9 cellular contexts compared by ENCODE assay signal in genomic region chr17:83155128-83156081, GRCh38.
DNase-seq lines count a peak whose midpoint lies in the region; ATAC-seq and TF ChIP-seq lines count a peak whose summit lies in the region.
"Had no signal": no experiment of that assay in that cellular context is flagged by ENCODE, and none has a peak within 500 bp of the region (broad histone marks: within the 10 kb centered on the region; RNA-seq: fewer than 3 reads in every experiment).

No MANE protein-coding gene starts in this region.

- TF ChIP-seq CTCF in GM13976 (IDR thresholded peaks at IDR 0.05; ENCODE audit: borderline replicate concordance, control extremely low read depth, extremely low read depth, insufficient read depth, missing control alignments) (no peak), fibroblast of villous mesenchyme (IDR thresholded peaks at IDR 0.05; ENCODE audit: insufficient read depth, low read depth, low read length) (no peak)

- no peak for ATAC-seq in HG02798 (IDR thresholded peaks at IDR 0.05; ENCODE audit: poor library complexity, unreplicated experiment)

- in situ Hi-C loops in GM13976 (cut with MboI; ENCODE audit: low sequenced_read_pairs, unreplicated experiment), result no loop called here

- no peaks in the 10 kb centered on the region for H3K9me3 ChIP-seq in SK-N-MC (ENCODE audit: low read depth, low read length)
- H3K9me3 ChIP-seq: neutrophil had no signal

- peak overlapping the region; percentile 46 for H3K4me3 ChIP-seq in SK-N-MC
- no peak overlapping the region for H3K4me3 ChIP-seq in fibroblast of villous mesenchyme (ENCODE audit: low read depth, low read length)
- no peak overlapping the region for H3K4me3 ChIP-seq in skin epidermis
- H3K4me3 ChIP-seq: dorsolateral prefrontal cortex had no signal

- H3K9ac ChIP-seq in SK-N-MC (ENCODE audit: insufficient read length), result no peak overlapping the region

- H3K36me3 ChIP-seq in SK-N-MC (ENCODE audit: insufficient read depth, low read length), result no peaks in the 10 kb centered on the region
- H3K36me3 ChIP-seq: neutrophil had no signal

- H3K27ac ChIP-seq in SK-N-MC (peak overlapping the region; percentile 58), skin epidermis (peak overlapping the region in 20 of 21 experiments; percentile 6 to 87 (median 71))
- H3K27ac ChIP-seq: dorsolateral prefrontal cortex, neutrophil had no signal

- peak; percentile 21 for DNase-seq in GM13976 (ENCODE audit: low spot score)
- DNase-seq in SK-N-MC (ENCODE audit: low read depth, low spot score), result peak; percentile 20
- peak; percentile 87 for DNase-seq in fibroblast of villous mesenchyme (ENCODE audit: low read depth)
- no peak for DNase-seq in DMS153 treated with DMSO at 0.1 percent for 48 hours (lab: John Stamatoyannopoulos, UW; ENCODE audit: unreplicated experiment)
- no peak for DNase-seq in NCI-H2171 (lab: John Stamatoyannopoulos, UW)

Comparison
In these comparisons a context has a peak if more than half of its experiments do, and no peak if none do; other contexts are left out.
1. DNase-seq: peak in GM13976 (single experiment), SK-N-MC (single experiment) and fibroblast of villous mesenchyme (single experiment); none in DMS153 treated with DMSO at 0.1 percent for 48 hours (single experiment) and NCI-H2171 (single experiment).